Comparison of ENCODE assay signal across 1 cellular context in genomic region chr19:18557474-18558201, GRCh38.
TF ChIP-seq lines count a peak whose summit lies in the region.

Gene KXD1, plus strand, starts transcription at chr19:18557870. Its CDS starts 4,187 bp downstream, at chr19:18562057.

TF ChIP-seq in HepG2, 621 proteins besides CTCF, POLR2A, EP300 and RAD21 (continued from another document and continues in another):
- TF ChIP-seq AFF4 (CRISPR knock-in tag; IDR thresholded peaks at IDR 0.05) = no peak
- 0 out of 2 replicates have a peak, but pooled peaks have one; percentile 36 for TF ChIP-seq PAXIP1 (CRISPR knock-in tag; conservative IDR thresholded peaks at IDR 0.05)
- TF ChIP-seq ZNF543 (CRISPR knock-in tag; IDR thresholded peaks at IDR 0.05) = no peak
- no peak for TF ChIP-seq DBP (CRISPR knock-in tag; IDR thresholded peaks at IDR 0.05; ENCODE audit: not compliant biosample characterization)
- 0 out of 2 replicates have a peak, but pooled peaks have one; percentile 51 for TF ChIP-seq MEF2D (CRISPR knock-in tag; IDR thresholded peaks at IDR 0.05)
- no peak for TF ChIP-seq POLR2AphosphoS2 (IDR thresholded peaks at IDR 0.05; ENCODE audit: low read depth, low read length)
- TF ChIP-seq ZNF276 (CRISPR knock-in tag; IDR thresholded peaks at IDR 0.05; ENCODE audit: low read depth) = no peak
- TF ChIP-seq SP4 (CRISPR knock-in tag; IDR thresholded peaks at IDR 0.05) = peak; percentile 63; the same call in 1 of the 2 replicates
- TF ChIP-seq KLF15 (CRISPR knock-in tag; IDR thresholded peaks at IDR 0.05; ENCODE audit: borderline replicate concordance) = no peak
- no peak for TF ChIP-seq MAFG (CRISPR knock-in tag; IDR thresholded peaks at IDR 0.05)
- TF ChIP-seq ZC3H13 (CRISPR knock-in tag; IDR thresholded peaks at IDR 0.05) = no peak; the same call in 1 of the 2 replicates
- peak; percentile 95 for TF ChIP-seq HOXA3 (CRISPR knock-in tag; IDR thresholded peaks at IDR 0.05)
- TF ChIP-seq, protein P1, sequence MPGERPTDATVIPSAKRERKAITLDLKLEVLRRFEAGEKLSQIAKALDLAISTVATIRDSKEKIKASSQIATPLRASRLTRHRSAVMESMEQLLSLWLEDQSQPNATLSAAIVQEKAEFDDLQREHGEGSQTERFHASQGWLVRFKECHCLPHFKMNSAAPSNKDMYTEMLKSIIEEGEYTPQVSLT (CRISPR knock-in tag; IDR thresholded peaks at IDR 0.05; ENCODE audit: borderline replicate concordance, low read depth) = no peak
- TF ChIP-seq ZXDC (CRISPR knock-in tag; IDR thresholded peaks at IDR 0.05) = no peak
- no peak for TF ChIP-seq ZNF318 (CRISPR knock-in tag; IDR thresholded peaks at IDR 0.05)
- no peak for TF ChIP-seq ZNF546 (CRISPR knock-in tag; conservative IDR thresholded peaks at IDR 0.05)
- TF ChIP-seq EED (CRISPR knock-in tag; IDR thresholded peaks at IDR 0.05) = no peak
- TF ChIP-seq ZFY (CRISPR knock-in tag; IDR thresholded peaks at IDR 0.05) = peak; percentile 83
- TF ChIP-seq MZF1 (CRISPR knock-in tag; IDR thresholded peaks at IDR 0.05; ENCODE audit: borderline replicate concordance) = no peak
- TF ChIP-seq ZNF234 (CRISPR knock-in tag; conservative IDR thresholded peaks at IDR 0.05) = no peak
- no peak for TF ChIP-seq NR3C1 (CRISPR knock-in tag; IDR thresholded peaks at IDR 0.05)
- TF ChIP-seq NONO (IDR thresholded peaks at IDR 0.05) = no peak
- peak; percentile 84 for TF ChIP-seq NONO (CRISPR knock-in tag; conservative IDR thresholded peaks at IDR 0.05)
- no peak for TF ChIP-seq TBL1XR1 (IDR thresholded peaks at IDR 0.05; ENCODE audit: borderline replicate concordance, low read length, partially characterized antibody)
- TF ChIP-seq STAT5B (CRISPR knock-in tag; IDR thresholded peaks at IDR 0.05) = no peak
- TF ChIP-seq ZNF605 (CRISPR knock-in tag; IDR thresholded peaks at IDR 0.05) = no peak
